12 cellular contexts compared by ENCODE assay signal in genomic region chr17:4553669-4554068, GRCh38. TPM values are rescaled to one million over a fixed set of nuclear protein-coding genes. Genes with fewer than 3 reads are reported as not detected.
A peak's percentile ranks its signal among the peaks of the same experiment; 100 is the strongest.
DNase-seq lines count a peak whose midpoint lies in the region; FAIRE-seq and TF ChIP-seq lines count a peak whose summit lies in the region.
"Had no signal": no experiment of that assay in that cellular context is flagged by ENCODE, and none has a peak within 500 bp of the region (broad histone marks: within the 10 kb centered on the region; RNA-seq: fewer than 3 reads in every experiment).

No MANE protein-coding gene starts in this region.

- CTCF ChIA-PET in Caco-2 (lab: Charles Lee) = no interaction called here

- H3K9me3 Mint-ChIP-seq in Caco-2 (ENCODE audit: unreplicated experiment) (no peaks in the 10 kb centered on the region), nephron progenitor cell (no peaks in the 10 kb centered on the region)

- H3K9ac ChIP-seq in Karpas-422 (ENCODE audit: low read length) = peak overlapping the region; percentile 88

- H3K4me2 ChIP-seq in Karpas-422 (ENCODE audit: low read depth, low read length, poor library complexity, severe bottlenecking) = peak overlapping the region; percentile 91

- peak overlapping the region; percentile 81 for H3K4me3 Mint-ChIP-seq in Caco-2 (ENCODE audit: unreplicated experiment)
- H3K4me3 Mint-ChIP-seq in nephron progenitor cell = peak overlapping the region; percentile 89

- H3K4me1 ChIP-seq in Caco-2 (no peaks in the 10 kb centered on the region), Karpas-422 (ENCODE audit: low read length) (peaks cover 27% of the 10 kb centered on the region), ovary (ENCODE audit: insufficient read depth) (peaks cover 9% of the 10 kb centered on the region)

- TF ChIP-seq POLR2A in erythroblast (IDR thresholded peaks at IDR 0.05; ENCODE audit: low read length) = no peak
- TF ChIP-seq POLR2A in ovary (IDR thresholded peaks at IDR 0.05) = no peak

- DNase-seq in Caco-2 = no peak
- DNase-seq in Karpas-422 = no peak
- no peak for DNase-seq in bronchial epithelial cell (ENCODE audit: low read depth)
- no peak for DNase-seq in nephron progenitor cell
- DNase-seq in NCI-H524 treated with DMSO at 0.1 percent for 48 hours (lab: John Stamatoyannopoulos, UW) = no peak
- no peak for DNase-seq in erythroblast (lab: John Stamatoyannopoulos, UW)
- no peak for DNase-seq in NCI-H2196 (lab: John Stamatoyannopoulos, UW; ENCODE audit: unreplicated experiment)
- DNase-seq in ovary = no peak
- DNase-seq: cerebellar nuclear complex, left cardiac atrium, NCI-H1436 had no signal

- H3K27ac Mint-ChIP-seq in Caco-2 (ENCODE audit: unreplicated experiment) = no peak overlapping the region
- no peak overlapping the region for H3K27ac Mint-ChIP-seq in nephron progenitor cell

- no peaks in the 10 kb centered on the region for H3K9me2 ChIP-seq in Karpas-422 (replicated peaks; ENCODE audit: insufficient read depth, low read length)

- POLR2A ChIA-PET in Caco-2 (lab: Charles Lee) = no interaction called here

- H3K27me3 ChIP-seq in Caco-2 (replicated peaks; ENCODE audit: control insufficient read depth, insufficient read depth, low read length) (no peaks in the 10 kb centered on the region), Karpas-422 (ENCODE audit: low read length) (no peaks in the 10 kb centered on the region), bronchial epithelial cell (ENCODE audit: control insufficient read depth, insufficient read depth, low read length) (no peaks in the 10 kb centered on the region), ovary (no peaks in the 10 kb centered on the region)

- no peak overlapping the region for H3K4me3 ChIP-seq in Caco-2 (ENCODE audit: low read depth, low read length)
- H3K4me3 ChIP-seq in Karpas-422 (ENCODE audit: low read length) = peak overlapping the region; percentile 87
- H3K4me3 ChIP-seq in bronchial epithelial cell (ENCODE audit: low read depth, low read length) = peak overlapping the region; percentile 100
- no peak overlapping the region for H3K4me3 ChIP-seq in ovary

- intact Hi-C loops in Caco-2 (cut with micrococcal nuclease; ENCODE audit: unreplicated experiment) (no loop called here), ovary (cut with DNase I) (loop anchor here in 1 of 4 donors (10.0 kb wide), 1 partner anchor 129 kb away; no protein-coding TSS in a partner anchor)

- H3K9me3 ChIP-seq in Caco-2 (no peaks in the 10 kb centered on the region), Karpas-422 (ENCODE audit: low read length) (no peaks in the 10 kb centered on the region), ovary (no peaks in the 10 kb centered on the region)

- TF ChIP-seq EP300 in ovary (IDR thresholded peaks at IDR 0.05) = no peak

- peaks cover 7% of the 10 kb centered on the region for H3K4me1 Mint-ChIP-seq in Caco-2 (ENCODE audit: low read depth, unreplicated experiment)
- peaks cover 43% of the 10 kb centered on the region for H3K4me1 Mint-ChIP-seq in nephron progenitor cell

- WGBS in ovary, 3 donors = 64 to 75% (median 65%) methylated on average over 9 of the region's 9 CpGs

- peaks cover 31% of the 10 kb centered on the region for H3K79me2 ChIP-seq in Karpas-422 (ENCODE audit: low read length)

- H4K20me1 ChIP-seq in Karpas-422 (ENCODE audit: insufficient read depth, low read depth, low read length) = peaks cover 20% of the 10 kb centered on the region

- H3K27ac ChIP-seq in Karpas-422 (ENCODE audit: low read length) (no peak overlapping the region; the same call in 1 of the 2 replicates), ovary (no peak overlapping the region)

- H3K36me3 Mint-ChIP-seq in Caco-2 (ENCODE audit: insufficient read depth, unreplicated experiment) (peaks cover 33% of the 10 kb centered on the region), nephron progenitor cell (ENCODE audit: low read depth) (peaks cover 6% of the 10 kb centered on the region)

- no peak overlapping the region for H2AFZ ChIP-seq in Karpas-422 (ENCODE audit: low read length)

- TF ChIP-seq CTCF in Caco-2 (IDR thresholded peaks at IDR 0.05; ENCODE audit: insufficient read depth in 1 of 2, low read depth in 1 of 2, low read length in 1 of 2, severe bottlenecking in 1 of 2, unreplicated experiment in 1 of 2) (no peak), bronchial epithelial cell (IDR thresholded peaks at IDR 0.05; ENCODE audit: insufficient read depth, low read length, severe bottlenecking) (no peak), nephron progenitor cell (IDR thresholded peaks at IDR 0.05) (no peak), ovary (IDR thresholded peaks at IDR 0.05) (no peak)

- BruUV-seq in Caco-2 (replicated peaks; lab: Mats Ljungman, UMichigan) = no TSS peak

- H3K27me3 Mint-ChIP-seq in Caco-2 (ENCODE audit: insufficient read depth, unreplicated experiment) (no peaks in the 10 kb centered on the region), nephron progenitor cell (ENCODE audit: low read depth, poor library complexity) (no peaks in the 10 kb centered on the region)

- H3K36me3 ChIP-seq in Caco-2 (ENCODE audit: control insufficient read depth, insufficient read depth, low read length) (no peaks in the 10 kb centered on the region), Karpas-422 (ENCODE audit: insufficient read depth, low read length) (peaks cover 31% of the 10 kb centered on the region; the same call in 1 of the 2 replicates), bronchial epithelial cell (ENCODE audit: control insufficient read depth, insufficient read depth, low read length) (peaks cover 43% of the 10 kb centered on the region), ovary (no peaks in the 10 kb centered on the region)

- FAIRE-seq in bronchial epithelial cell (lab: Jason Lieb, UNC) = no peak
- FAIRE-seq: GM18507 had no signal

RNA-seq across cellular contexts. Expression of gene MYBBP1A, which starts 1.5 kb away (rescaled TPM):
- total RNA-seq in Caco-2 (2022) (44.5 and 47.4 TPM in 2 replicates), bronchial epithelial cell (45.1 and 60.6 TPM in 2 replicates), ovary (10 to 100 TPM; 18.5 to 71.4 (median 46.4) TPM)
- total RNA-seq in Karpas-422 (2014; rRNA removed; shearing (Covaris generic); ENCODE audit: low replicate concordance) = 48.2 and 76.6 TPM in 2 replicates
- polyA plus RNA-seq in ovary = 10 to 100 TPM; 12.7 to 24.3 TPM

RNA-seq across cellular contexts. Expression of gene GGT6, which starts 6.7 kb away (rescaled TPM):
- total RNA-seq in Caco-2 (2022) = not detected in 2 replicates
- not detected in 2 replicates for total RNA-seq in Karpas-422 (2014; rRNA removed; shearing (Covaris generic); ENCODE audit: low replicate concordance)
- total RNA-seq in bronchial epithelial cell = 6.6 and 24.1 TPM in 2 replicates
- total RNA-seq in ovary = 10 to 100 TPM in 1 of 7 donors, 1 to 10 TPM in 4, under 1 TPM in 2; 0.58 to 31.5 (median 1.5) TPM
- polyA plus RNA-seq in ovary = under 1 TPM; 0.08 to 0.36 TPM
- total RNA-seq: left cardiac atrium had no signal

RNA-seq across cellular contexts. Expression of gene SMTNL2, which starts 30.7 kb away (rescaled TPM):
- total RNA-seq in Caco-2 (2022) = 38.8 and 39.3 TPM in 2 replicates
- 0.45 TPM in 1 of 2 replicates, not detected in the other for total RNA-seq in Karpas-422 (2014; rRNA removed; shearing (Covaris generic); ENCODE audit: low replicate concordance)
- not detected in 2 replicates for total RNA-seq in bronchial epithelial cell
- 10 to 100 TPM in 5 of 7 donors, 1 to 10 TPM in 2; 3.7 to 34.3 (median 17.8) TPM for total RNA-seq in ovary
- 1 to 10 TPM; 4.7 to 4.8 TPM for polyA plus RNA-seq in ovary

RNA-seq across cellular contexts. Expression of gene SPNS2, which starts 55.0 kb away (rescaled TPM):
- total RNA-seq in Caco-2 (2022) (1.00 TPM in 2 replicates), bronchial epithelial cell (3.9 and 22.8 TPM in 2 replicates), ovary (10 to 100 TPM in 1 of 7 donors, 1 to 10 TPM in 6; 2.4 to 12.7 (median 4.2) TPM)
- not detected in 2 replicates for total RNA-seq in Karpas-422 (2014; rRNA removed; shearing (Covaris generic); ENCODE audit: low replicate concordance)
- 1 to 10 TPM in 1 of 2 donors, under 1 TPM in 1; 0.48 to 5.9 TPM for polyA plus RNA-seq in ovary

Comparison
In these comparisons a context has a peak if more than half of its experiments do, and no peak if none do; other contexts are left out.
1. H3K4me3 ChIP-seq: peak in Karpas-422 (single experiment) and bronchial epithelial cell (single experiment); none in Caco-2 (single experiment) and ovary (single experiment).